ENCODE assay signal across 1 cellular context in the genomic region with DNA sequence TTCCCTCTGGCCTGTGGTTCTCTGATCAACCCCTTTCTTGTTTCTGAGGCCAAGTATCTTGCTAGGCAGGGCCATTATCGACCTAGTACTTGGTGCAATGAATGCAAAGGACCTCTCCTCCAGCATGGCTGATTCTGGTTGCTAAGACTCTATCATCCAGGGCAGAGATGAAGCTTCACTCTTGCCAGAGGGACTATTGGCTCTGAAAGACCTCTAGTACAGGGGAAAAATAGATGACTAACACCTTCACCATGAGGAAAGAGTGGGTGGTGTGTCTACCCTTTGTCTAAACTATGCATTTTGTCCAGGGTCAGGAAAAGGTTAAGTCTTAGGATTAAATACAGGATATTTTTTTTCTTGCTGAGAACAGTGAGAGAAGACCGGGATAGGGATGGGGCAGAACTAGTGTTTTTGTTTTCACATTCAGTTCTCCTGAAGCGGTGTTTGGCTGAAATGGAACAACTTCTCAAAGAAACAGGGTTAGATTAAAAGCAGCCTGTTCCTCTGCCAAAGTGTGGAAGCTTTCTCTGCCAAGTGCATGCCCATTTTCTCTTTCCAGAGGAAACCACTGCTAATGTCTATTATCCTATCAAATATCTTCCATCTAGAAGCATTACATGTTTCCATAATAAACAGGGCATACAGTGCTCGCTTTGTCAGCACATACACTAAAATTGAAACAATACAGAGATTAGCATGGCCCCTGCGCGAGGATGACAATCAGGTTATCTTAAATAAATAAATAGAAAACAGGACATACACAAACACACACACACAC.
A peak's percentile ranks its signal among the peaks of the same experiment; 100 is the strongest.
TF ChIP-seq lines count a peak whose summit lies in the region.

No MANE protein-coding gene starts in this region.

TF ChIP-seq in K562, 482 proteins besides CTCF, POLR2A, EP300 and RAD21:
- peak; percentile 80 for TF ChIP-seq EGR1 (conservative IDR thresholded peaks at IDR 0.05)
- TF ChIP-seq ILF3 (IDR thresholded peaks at IDR 0.05; ENCODE audit: borderline replicate concordance): no peak
- no peak for TF ChIP-seq HMG20B (CRISPR knock-in tag; IDR thresholded peaks at IDR 0.05)
- TF ChIP-seq, protein P1, sequence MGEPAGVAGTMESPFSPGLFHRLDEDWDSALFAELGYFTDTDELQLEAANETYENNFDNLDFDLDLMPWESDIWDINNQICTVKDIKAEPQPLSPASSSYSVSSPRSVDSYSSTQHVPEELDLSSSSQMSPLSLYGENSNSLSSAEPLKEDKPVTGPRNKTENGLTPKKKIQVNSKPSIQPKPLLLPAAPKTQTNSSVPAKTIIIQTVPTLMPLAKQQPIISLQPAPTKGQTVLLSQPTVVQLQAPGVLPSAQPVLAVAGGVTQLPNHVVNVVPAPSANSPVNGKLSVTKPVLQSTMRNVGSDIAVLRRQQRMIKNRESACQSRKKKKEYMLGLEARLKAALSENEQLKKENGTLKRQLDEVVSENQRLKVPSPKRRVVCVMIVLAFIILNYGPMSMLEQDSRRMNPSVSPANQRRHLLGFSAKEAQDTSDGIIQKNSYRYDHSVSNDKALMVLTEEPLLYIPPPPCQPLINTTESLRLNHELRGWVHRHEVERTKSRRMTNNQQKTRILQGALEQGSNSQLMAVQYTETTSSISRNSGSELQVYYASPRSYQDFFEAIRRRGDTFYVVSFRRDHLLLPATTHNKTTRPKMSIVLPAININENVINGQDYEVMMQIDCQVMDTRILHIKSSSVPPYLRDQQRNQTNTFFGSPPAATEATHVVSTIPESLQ (CRISPR knock-in tag; IDR thresholded peaks at IDR 0.05): no peak
- TF ChIP-seq SOX6 (IDR thresholded peaks at IDR 0.05): 0 out of 2 replicates have a peak, but pooled peaks have one; percentile 10
- TF ChIP-seq L3MBTL2 (IDR thresholded peaks at IDR 0.05): no peak
- no peak for TF ChIP-seq SIRT6 (IDR thresholded peaks at IDR 0.05; ENCODE audit: low read depth, low read length)
- TF ChIP-seq, protein P2, sequence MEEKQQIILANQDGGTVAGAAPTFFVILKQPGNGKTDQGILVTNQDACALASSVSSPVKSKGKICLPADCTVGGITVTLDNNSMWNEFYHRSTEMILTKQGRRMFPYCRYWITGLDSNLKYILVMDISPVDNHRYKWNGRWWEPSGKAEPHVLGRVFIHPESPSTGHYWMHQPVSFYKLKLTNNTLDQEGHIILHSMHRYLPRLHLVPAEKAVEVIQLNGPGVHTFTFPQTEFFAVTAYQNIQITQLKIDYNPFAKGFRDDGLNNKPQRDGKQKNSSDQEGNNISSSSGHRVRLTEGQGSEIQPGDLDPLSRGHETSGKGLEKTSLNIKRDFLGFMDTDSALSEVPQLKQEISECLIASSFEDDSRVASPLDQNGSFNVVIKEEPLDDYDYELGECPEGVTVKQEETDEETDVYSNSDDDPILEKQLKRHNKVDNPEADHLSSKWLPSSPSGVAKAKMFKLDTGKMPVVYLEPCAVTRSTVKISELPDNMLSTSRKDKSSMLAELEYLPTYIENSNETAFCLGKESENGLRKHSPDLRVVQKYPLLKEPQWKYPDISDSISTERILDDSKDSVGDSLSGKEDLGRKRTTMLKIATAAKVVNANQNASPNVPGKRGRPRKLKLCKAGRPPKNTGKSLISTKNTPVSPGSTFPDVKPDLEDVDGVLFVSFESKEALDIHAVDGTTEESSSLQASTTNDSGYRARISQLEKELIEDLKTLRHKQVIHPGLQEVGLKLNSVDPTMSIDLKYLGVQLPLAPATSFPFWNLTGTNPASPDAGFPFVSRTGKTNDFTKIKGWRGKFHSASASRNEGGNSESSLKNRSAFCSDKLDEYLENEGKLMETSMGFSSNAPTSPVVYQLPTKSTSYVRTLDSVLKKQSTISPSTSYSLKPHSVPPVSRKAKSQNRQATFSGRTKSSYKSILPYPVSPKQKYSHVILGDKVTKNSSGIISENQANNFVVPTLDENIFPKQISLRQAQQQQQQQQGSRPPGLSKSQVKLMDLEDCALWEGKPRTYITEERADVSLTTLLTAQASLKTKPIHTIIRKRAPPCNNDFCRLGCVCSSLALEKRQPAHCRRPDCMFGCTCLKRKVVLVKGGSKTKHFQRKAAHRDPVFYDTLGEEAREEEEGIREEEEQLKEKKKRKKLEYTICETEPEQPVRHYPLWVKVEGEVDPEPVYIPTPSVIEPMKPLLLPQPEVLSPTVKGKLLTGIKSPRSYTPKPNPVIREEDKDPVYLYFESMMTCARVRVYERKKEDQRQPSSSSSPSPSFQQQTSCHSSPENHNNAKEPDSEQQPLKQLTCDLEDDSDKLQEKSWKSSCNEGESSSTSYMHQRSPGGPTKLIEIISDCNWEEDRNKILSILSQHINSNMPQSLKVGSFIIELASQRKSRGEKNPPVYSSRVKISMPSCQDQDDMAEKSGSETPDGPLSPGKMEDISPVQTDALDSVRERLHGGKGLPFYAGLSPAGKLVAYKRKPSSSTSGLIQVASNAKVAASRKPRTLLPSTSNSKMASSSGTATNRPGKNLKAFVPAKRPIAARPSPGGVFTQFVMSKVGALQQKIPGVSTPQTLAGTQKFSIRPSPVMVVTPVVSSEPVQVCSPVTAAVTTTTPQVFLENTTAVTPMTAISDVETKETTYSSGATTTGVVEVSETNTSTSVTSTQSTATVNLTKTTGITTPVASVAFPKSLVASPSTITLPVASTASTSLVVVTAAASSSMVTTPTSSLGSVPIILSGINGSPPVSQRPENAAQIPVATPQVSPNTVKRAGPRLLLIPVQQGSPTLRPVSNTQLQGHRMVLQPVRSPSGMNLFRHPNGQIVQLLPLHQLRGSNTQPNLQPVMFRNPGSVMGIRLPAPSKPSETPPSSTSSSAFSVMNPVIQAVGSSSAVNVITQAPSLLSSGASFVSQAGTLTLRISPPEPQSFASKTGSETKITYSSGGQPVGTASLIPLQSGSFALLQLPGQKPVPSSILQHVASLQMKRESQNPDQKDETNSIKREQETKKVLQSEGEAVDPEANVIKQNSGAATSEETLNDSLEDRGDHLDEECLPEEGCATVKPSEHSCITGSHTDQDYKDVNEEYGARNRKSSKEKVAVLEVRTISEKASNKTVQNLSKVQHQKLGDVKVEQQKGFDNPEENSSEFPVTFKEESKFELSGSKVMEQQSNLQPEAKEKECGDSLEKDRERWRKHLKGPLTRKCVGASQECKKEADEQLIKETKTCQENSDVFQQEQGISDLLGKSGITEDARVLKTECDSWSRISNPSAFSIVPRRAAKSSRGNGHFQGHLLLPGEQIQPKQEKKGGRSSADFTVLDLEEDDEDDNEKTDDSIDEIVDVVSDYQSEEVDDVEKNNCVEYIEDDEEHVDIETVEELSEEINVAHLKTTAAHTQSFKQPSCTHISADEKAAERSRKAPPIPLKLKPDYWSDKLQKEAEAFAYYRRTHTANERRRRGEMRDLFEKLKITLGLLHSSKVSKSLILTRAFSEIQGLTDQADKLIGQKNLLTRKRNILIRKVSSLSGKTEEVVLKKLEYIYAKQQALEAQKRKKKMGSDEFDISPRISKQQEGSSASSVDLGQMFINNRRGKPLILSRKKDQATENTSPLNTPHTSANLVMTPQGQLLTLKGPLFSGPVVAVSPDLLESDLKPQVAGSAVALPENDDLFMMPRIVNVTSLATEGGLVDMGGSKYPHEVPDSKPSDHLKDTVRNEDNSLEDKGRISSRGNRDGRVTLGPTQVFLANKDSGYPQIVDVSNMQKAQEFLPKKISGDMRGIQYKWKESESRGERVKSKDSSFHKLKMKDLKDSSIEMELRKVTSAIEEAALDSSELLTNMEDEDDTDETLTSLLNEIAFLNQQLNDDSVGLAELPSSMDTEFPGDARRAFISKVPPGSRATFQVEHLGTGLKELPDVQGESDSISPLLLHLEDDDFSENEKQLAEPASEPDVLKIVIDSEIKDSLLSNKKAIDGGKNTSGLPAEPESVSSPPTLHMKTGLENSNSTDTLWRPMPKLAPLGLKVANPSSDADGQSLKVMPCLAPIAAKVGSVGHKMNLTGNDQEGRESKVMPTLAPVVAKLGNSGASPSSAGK (IDR thresholded peaks at IDR 0.05): no peak
- no peak for TF ChIP-seq EP400 (IDR thresholded peaks at IDR 0.05)
- no peak for TF ChIP-seq TRIM24 (IDR thresholded peaks at IDR 0.05)
- TF ChIP-seq ZNF12 (CRISPR knock-in tag; IDR thresholded peaks at IDR 0.05): no peak
- TF ChIP-seq, protein P3, sequence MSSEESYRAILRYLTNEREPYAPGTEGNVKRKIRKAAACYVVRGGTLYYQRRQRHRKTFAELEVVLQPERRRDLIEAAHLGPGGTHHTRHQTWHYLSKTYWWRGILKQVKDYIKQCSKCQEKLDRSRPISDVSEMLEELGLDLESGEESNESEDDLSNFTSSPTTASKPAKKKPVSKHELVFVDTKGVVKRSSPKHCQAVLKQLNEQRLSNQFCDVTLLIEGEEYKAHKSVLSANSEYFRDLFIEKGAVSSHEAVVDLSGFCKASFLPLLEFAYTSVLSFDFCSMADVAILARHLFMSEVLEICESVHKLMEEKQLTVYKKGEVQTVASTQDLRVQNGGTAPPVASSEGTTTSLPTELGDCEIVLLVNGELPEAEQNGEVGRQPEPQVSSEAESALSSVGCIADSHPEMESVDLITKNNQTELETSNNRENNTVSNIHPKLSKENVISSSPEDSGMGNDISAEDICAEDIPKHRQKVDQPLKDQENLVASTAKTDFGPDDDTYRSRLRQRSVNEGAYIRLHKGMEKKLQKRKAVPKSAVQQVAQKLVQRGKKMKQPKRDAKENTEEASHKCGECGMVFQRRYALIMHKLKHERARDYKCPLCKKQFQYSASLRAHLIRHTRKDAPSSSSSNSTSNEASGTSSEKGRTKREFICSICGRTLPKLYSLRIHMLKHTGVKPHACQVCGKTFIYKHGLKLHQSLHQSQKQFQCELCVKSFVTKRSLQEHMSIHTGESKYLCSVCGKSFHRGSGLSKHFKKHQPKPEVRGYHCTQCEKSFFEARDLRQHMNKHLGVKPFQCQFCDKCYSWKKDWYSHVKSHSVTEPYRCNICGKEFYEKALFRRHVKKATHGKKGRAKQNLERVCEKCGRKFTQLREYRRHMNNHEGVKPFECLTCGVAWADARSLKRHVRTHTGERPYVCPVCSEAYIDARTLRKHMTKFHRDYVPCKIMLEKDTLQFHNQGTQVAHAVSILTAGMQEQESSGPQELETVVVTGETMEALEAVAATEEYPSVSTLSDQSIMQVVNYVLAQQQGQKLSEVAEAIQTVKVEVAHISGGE (CRISPR knock-in tag; IDR thresholded peaks at IDR 0.05): 0 out of 6 replicates have a peak, but pooled peaks of 1 of the 3 experiments have one; percentile 3
- TF ChIP-seq RAD51 (IDR thresholded peaks at IDR 0.05; ENCODE audit: borderline replicate concordance, low read depth): no peak
- TF ChIP-seq, protein P4, sequence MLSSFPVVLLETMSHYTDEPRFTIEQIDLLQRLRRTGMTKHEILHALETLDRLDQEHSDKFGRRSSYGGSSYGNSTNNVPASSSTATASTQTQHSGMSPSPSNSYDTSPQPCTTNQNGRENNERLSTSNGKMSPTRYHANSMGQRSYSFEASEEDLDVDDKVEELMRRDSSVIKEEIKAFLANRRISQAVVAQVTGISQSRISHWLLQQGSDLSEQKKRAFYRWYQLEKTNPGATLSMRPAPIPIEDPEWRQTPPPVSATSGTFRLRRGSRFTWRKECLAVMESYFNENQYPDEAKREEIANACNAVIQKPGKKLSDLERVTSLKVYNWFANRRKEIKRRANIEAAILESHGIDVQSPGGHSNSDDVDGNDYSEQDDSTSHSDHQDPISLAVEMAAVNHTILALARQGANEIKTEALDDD (IDR thresholded peaks at IDR 0.05): peak; percentile 71; the same call in 1 of the 2 replicates
- TF ChIP-seq, protein P5, sequence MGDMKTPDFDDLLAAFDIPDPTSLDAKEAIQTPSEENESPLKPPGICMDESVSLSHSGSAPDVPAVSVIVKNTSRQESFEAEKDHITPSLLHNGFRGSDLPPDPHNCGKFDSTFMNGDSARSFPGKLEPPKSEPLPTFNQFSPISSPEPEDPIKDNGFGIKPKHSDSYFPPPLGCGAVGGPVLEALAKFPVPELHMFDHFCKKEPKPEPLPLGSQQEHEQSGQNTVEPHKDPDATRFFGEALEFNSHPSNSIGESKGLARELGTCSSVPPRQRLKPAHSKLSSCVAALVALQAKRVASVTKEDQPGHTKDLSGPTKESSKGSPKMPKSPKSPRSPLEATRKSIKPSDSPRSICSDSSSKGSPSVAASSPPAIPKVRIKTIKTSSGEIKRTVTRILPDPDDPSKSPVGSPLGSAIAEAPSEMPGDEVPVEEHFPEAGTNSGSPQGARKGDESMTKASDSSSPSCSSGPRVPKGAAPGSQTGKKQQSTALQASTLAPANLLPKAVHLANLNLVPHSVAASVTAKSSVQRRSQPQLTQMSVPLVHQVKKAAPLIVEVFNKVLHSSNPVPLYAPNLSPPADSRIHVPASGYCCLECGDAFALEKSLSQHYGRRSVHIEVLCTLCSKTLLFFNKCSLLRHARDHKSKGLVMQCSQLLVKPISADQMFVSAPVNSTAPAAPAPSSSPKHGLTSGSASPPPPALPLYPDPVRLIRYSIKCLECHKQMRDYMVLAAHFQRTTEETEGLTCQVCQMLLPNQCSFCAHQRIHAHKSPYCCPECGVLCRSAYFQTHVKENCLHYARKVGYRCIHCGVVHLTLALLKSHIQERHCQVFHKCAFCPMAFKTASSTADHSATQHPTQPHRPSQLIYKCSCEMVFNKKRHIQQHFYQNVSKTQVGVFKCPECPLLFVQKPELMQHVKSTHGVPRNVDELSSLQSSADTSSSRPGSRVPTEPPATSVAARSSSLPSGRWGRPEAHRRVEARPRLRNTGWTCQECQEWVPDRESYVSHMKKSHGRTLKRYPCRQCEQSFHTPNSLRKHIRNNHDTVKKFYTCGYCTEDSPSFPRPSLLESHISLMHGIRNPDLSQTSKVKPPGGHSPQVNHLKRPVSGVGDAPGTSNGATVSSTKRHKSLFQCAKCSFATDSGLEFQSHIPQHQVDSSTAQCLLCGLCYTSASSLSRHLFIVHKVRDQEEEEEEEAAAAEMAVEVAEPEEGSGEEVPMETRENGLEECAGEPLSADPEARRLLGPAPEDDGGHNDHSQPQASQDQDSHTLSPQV (IDR thresholded peaks at IDR 0.05): 0 out of 2 replicates have a peak, but pooled peaks have one; percentile 33
- TF ChIP-seq, protein P6, sequence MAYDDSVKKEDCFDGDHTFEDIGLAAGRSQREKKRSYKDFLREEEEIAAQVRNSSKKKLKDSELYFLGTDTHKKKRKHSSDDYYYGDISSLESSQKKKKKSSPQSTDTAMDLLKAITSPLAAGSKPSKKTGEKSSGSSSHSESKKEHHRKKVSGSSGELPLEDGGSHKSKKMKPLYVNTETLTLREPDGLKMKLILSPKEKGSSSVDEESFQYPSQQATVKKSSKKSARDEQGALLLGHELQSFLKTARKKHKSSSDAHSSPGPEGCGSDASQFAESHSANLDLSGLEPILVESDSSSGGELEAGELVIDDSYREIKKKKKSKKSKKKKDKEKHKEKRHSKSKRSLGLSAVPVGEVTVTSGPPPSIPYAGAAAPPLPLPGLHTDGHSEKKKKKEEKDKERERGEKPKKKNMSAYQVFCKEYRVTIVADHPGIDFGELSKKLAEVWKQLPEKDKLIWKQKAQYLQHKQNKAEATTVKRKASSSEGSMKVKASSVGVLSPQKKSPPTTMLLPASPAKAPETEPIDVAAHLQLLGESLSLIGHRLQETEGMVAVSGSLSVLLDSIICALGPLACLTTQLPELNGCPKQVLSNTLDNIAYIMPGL (CRISPR knock-in tag; IDR thresholded peaks at IDR 0.05): no peak
- TF ChIP-seq, protein P7, sequence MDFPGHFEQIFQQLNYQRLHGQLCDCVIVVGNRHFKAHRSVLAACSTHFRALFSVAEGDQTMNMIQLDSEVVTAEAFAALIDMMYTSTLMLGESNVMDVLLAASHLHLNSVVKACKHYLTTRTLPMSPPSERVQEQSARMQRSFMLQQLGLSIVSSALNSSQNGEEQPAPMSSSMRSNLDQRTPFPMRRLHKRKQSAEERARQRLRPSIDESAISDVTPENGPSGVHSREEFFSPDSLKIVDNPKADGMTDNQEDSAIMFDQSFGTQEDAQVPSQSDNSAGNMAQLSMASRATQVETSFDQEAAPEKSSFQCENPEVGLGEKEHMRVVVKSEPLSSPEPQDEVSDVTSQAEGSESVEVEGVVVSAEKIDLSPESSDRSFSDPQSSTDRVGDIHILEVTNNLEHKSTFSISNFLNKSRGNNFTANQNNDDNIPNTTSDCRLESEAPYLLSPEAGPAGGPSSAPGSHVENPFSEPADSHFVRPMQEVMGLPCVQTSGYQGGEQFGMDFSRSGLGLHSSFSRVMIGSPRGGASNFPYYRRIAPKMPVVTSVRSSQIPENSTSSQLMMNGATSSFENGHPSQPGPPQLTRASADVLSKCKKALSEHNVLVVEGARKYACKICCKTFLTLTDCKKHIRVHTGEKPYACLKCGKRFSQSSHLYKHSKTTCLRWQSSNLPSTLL (IDR thresholded peaks at IDR 0.05): no peak
- no peak for TF ChIP-seq ZNF830 (CRISPR knock-in tag; IDR thresholded peaks at IDR 0.05)
